In the genomic region with DNA sequence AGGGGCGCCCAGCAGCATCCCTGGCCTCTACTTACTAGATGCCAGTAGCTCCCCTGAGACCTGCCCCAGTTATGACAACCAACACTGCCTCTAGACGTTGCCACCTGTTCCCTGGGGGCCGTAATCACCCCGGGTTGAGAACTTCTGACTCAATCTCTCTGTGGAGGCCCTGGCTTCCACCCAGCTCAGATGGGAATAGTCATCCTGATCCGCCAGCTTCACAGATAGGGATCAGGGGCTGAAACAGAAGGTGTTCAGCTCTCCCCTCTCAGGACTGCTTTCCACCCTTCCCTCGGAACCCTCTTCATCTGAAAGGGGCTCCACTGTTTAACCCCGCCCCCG, we compare ENCODE assay signal across 13 cellular contexts.
DNase-seq lines count a peak whose midpoint lies in the region; ATAC-seq and TF ChIP-seq lines count a peak whose summit lies in the region.
"Had no signal": no experiment of that assay in that cellular context is flagged by ENCODE, and none has a peak within 500 bp of the region (broad histone marks: within the 10 kb centered on the region; RNA-seq: fewer than 3 reads in every experiment).

No MANE protein-coding gene starts in this region.

- H3K4me3 Mint-ChIP-seq in stimulated activated naive CD8-positive, alpha-beta T cell treated with anti-CD3 and anti-CD28 coated beads, Interleukin-15, amount 100 ng/mL, for 72 hours, result no peak overlapping the region
- H3K4me3 Mint-ChIP-seq: CD4-positive, CD25-positive, alpha-beta regulatory T cell; neural crest cell had no signal

- peaks cover 31% of the 10 kb centered on the region for H3K27me3 Mint-ChIP-seq in stimulated activated naive CD8-positive, alpha-beta T cell treated with anti-CD3 and anti-CD28 coated beads, Interleukin-15, amount 100 ng/mL, for 72 hours

- peak; percentile 79 for ATAC-seq in stimulated activated naive CD8-positive, alpha-beta T cell treated with anti-CD3 and anti-CD28 coated beads, Interleukin-15, Interleukin-2, amounts not matched to agents 100 U/mL and 50 U/mL, for 24 hours
- ATAC-seq in stimulated activated naive CD8-positive, alpha-beta T cell treated with anti-CD3 and anti-CD28 coated beads, Interleukin-15, amount 100 ng/mL, for 72 hours, result no peak
- ATAC-seq in HG03565 (IDR thresholded peaks at IDR 0.05; ENCODE audit: unreplicated experiment), result no peak
- ATAC-seq: Right ventricle myocardium inferior had no signal

- no peak for DNase-seq in stimulated activated naive CD8-positive, alpha-beta T cell treated with anti-CD3 and anti-CD28 coated beads, Interleukin-15, Interleukin-2, amounts not matched to agents 100 U/mL and 50 U/mL, for 24 hours
- no peak for DNase-seq in stimulated activated naive CD8-positive, alpha-beta T cell treated with anti-CD3 and anti-CD28 coated beads, Interleukin-15, amount 100 ng/mL, for 72 hours
- peak; percentile 28 for DNase-seq in RKO (ENCODE audit: low spot score)
- peak; percentile 76 for DNase-seq in epithelial cell of esophagus (ENCODE audit: low read depth)
- DNase-seq in stromal cell of bone marrow (ENCODE audit: low read depth), result peak; percentile 36
- no peak for DNase-seq in GM19240 (ENCODE audit: insufficient read length, low spot score)
- no peak for DNase-seq in NOMO-1 treated with DMSO at 0.1 percent for 48 hours (lab: John Stamatoyannopoulos, UW; ENCODE audit: unreplicated experiment)
- DNase-seq: CD4-positive, CD25-positive, alpha-beta regulatory T cell; cerebellar nuclear complex; H7 had no signal

- H3K4me3 ChIP-seq in epithelial cell of esophagus (ENCODE audit: low read length), result no peak overlapping the region

- H3K9me3 Mint-ChIP-seq in stimulated activated naive CD8-positive, alpha-beta T cell treated with anti-CD3 and anti-CD28 coated beads, Interleukin-15, amount 100 ng/mL, for 72 hours, result no peaks in the 10 kb centered on the region
- H3K9me3 Mint-ChIP-seq: CD4-positive, CD25-positive, alpha-beta regulatory T cell; neural crest cell had no signal

- no peak overlapping the region for H3K27ac Mint-ChIP-seq in stimulated activated naive CD8-positive, alpha-beta T cell treated with anti-CD3 and anti-CD28 coated beads, Interleukin-15, amount 100 ng/mL, for 72 hours

- H3K4me1 Mint-ChIP-seq in stimulated activated naive CD8-positive, alpha-beta T cell treated with anti-CD3 and anti-CD28 coated beads, Interleukin-15, amount 100 ng/mL, for 72 hours, result peaks cover 33% of the 10 kb centered on the region

- no peak for TF ChIP-seq CTCF in epithelial cell of esophagus (IDR thresholded peaks at IDR 0.05; ENCODE audit: insufficient read depth, low read depth, low read length, missing control alignments)

Comparison
In these comparisons a context has a peak if more than half of its experiments do, and no peak if none do; other contexts are left out.
1. DNase-seq: peak in RKO (single experiment), epithelial cell of esophagus (single experiment) and stromal cell of bone marrow (single experiment); none in stimulated activated naive CD8-positive, alpha-beta T cell treated with anti-CD3 and anti-CD28 coated beads, Interleukin-15, Interleukin-2, amounts not matched to agents 100 U/mL and 50 U/mL, for 24 hours (single experiment), stimulated activated naive CD8-positive, alpha-beta T cell treated with anti-CD3 and anti-CD28 coated beads, Interleukin-15, amount 100 ng/mL, for 72 hours (0 of 2), GM19240 (single experiment) and NOMO-1 treated with DMSO at 0.1 percent for 48 hours (single experiment).